30 cellular contexts compared by ENCODE assay signal in the genomic region with DNA sequence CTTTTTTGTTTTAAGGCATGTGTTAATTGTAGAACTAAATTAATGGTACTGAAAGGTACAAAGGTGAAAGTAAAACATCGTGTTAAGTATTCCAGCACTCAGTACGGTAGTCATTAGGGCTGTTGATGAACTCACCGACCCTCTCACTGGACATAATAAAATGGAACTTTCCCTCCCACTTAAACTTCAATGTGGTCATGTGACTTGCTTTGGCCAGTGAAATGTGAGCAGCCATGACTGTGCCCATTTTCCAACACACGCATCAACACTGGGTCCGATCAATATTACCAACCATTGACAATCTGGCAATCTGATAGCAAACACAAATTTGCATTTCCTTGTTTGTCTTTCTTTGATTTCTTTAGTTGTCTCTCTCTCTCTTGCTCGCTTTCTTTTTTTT.
"Had no signal": no experiment of that assay in that cellular context is flagged by ENCODE, and none has a peak within 500 bp of the region (broad histone marks: within the 10 kb centered on the region; RNA-seq: fewer than 3 reads in every experiment).

No MANE protein-coding gene starts in this region.

- H3K4me1 ChIP-seq: gastrocnemius medialis, parathyroid adenoma, prostate gland, suprapubic skin, transverse colon, uterus had no signal

- H3K27ac Mint-ChIP-seq: memory B cell; mesothelial cell of epicardium; naive thymus-derived CD4-positive, alpha-beta T cell; nephron; neural progenitor cell; stimulated activated naive CD8-positive, alpha-beta T cell treated with anti-CD3 and anti-CD28 coated beads, Interleukin-15, amount 100 ng/mL, for 72 hours had no signal

- H3K4me3 ChIP-seq: dorsolateral prefrontal cortex, gastrocnemius medialis, lung, mucosa of descending colon, neural progenitor cell, prostate gland, right atrium auricular region, smooth muscle cell, suprapubic skin, transverse colon, upper lobe of right lung, uterus had no signal

- H3K4me2 ChIP-seq: neural progenitor cell, smooth muscle cell had no signal

- H3K36me3 Mint-ChIP-seq: memory B cell, mesothelial cell of epicardium, neural progenitor cell had no signal

- H3K4me1 Mint-ChIP-seq: memory B cell; stimulated activated naive CD8-positive, alpha-beta T cell treated with anti-CD3 and anti-CD28 coated beads, Interleukin-15, amount 100 ng/mL, for 72 hours had no signal

- DNase-seq: dorsolateral prefrontal cortex; effector CD4-positive, alpha-beta T cell; foreskin fibroblast; gastrocnemius medialis; head of caudate nucleus; kidney; mucosa of descending colon; naive thymus-derived CD4-positive, alpha-beta T cell; stimulated activated CD4-positive, alpha-beta T cell treated with anti-CD3 and anti-CD28 coated beads, Interleukin-12 subunit alpha, Interleukin-12 subunit beta, amount 100 ng/mL, for 4 hours; stimulated activated CD4-positive, alpha-beta T cell treated with anti-CD3 and anti-CD28 coated beads, Interleukin-1b, Interleukin-23, amount 100 ng/mL, for 48 hours; stimulated activated CD4-positive, alpha-beta T cell treated with anti-CD3 and anti-CD28 coated beads, Interleukin-4, amount 100 ng/mL, for 1 hour; stimulated activated CD8-positive, alpha-beta memory T cell treated with anti-CD3 and anti-CD28 coated beads, Interleukin-4, amount 100 ng/mL, for 48 hours; stimulated activated naive CD4-positive, alpha-beta T cell; stimulated activated naive CD8-positive, alpha-beta T cell treated with anti-CD3 and anti-CD28 coated beads, Interleukin-15, amount 100 ng/mL, for 72 hours; transverse colon; upper lobe of right lung; uterus had no signal

- H3K27me3 ChIP-seq: gastrocnemius medialis, neural progenitor cell, right atrium auricular region, suprapubic skin, uterus had no signal

- H3K36me3 ChIP-seq: gastrocnemius medialis, neural progenitor cell, prostate gland, right atrium auricular region, suprapubic skin, transverse colon, upper lobe of right lung, uterus had no signal

- H3K27ac ChIP-seq: dorsolateral prefrontal cortex, gastrocnemius medialis, neural progenitor cell, parathyroid adenoma, prostate gland, right atrium auricular region, suprapubic skin, transverse colon, upper lobe of right lung, uterus had no signal

- FAIRE-seq: kidney had no signal

- H3K9me3 ChIP-seq: gastrocnemius medialis, mucosa of descending colon, prostate gland, right atrium auricular region, suprapubic skin, transverse colon, upper lobe of right lung, uterus had no signal

- H2AFZ ChIP-seq: neural progenitor cell, parathyroid adenoma had no signal

- H3K9ac ChIP-seq: neural progenitor cell, parathyroid adenoma had no signal

- H3K9me3 Mint-ChIP-seq: memory B cell; mesothelial cell of epicardium; nephron; stimulated activated naive CD8-positive, alpha-beta T cell treated with anti-CD3 and anti-CD28 coated beads, Interleukin-15, amount 100 ng/mL, for 72 hours had no signal

- ATAC-seq: esophagus mucosa; gastrocnemius medialis; left lobe of liver; mucosa of descending colon; naive thymus-derived CD4-positive, alpha-beta T cell; sciatic nerve; stimulated activated naive CD8-positive, alpha-beta T cell treated with anti-CD3 and anti-CD28 coated beads, Interleukin-15, amount 100 ng/mL, for 72 hours; upper lobe of right lung had no signal

- H3K4me3 Mint-ChIP-seq: memory B cell; mesothelial cell of epicardium; naive thymus-derived CD4-positive, alpha-beta T cell; nephron; neural progenitor cell; stimulated activated naive CD8-positive, alpha-beta T cell treated with anti-CD3 and anti-CD28 coated beads, Interleukin-15, amount 100 ng/mL, for 72 hours had no signal

- H3K79me2 ChIP-seq: parathyroid adenoma had no signal

- H3K27me3 Mint-ChIP-seq: stimulated activated naive CD8-positive, alpha-beta T cell treated with anti-CD3 and anti-CD28 coated beads, Interleukin-15, amount 100 ng/mL, for 72 hours had no signal
